In the genomic region with DNA sequence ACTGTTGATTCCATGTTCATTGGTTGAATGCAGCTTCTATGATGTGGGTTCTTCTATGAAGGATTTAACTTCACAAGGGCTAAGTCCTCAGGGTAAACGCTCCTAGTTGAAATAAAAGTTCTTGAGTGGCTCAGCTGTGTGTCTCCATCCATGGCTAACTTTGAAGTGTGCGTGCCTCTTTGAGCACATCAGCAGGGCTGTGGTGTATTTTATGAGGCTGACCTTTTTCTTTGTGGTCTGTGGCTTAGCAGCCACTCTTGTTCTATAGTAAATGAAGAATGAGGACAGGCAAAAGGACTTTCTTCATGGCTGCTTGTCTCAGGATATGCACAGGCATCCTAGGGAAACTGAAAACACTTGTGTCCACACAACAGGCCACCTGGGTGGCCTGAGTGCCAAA, we compare ENCODE assay signal across 9 cellular contexts.
DNase-seq lines count a peak whose midpoint lies in the region; ATAC-seq and TF ChIP-seq lines count a peak whose summit lies in the region.
"Had no signal": no experiment of that assay in that cellular context is flagged by ENCODE, and none has a peak within 500 bp of the region (broad histone marks: within the 10 kb centered on the region; RNA-seq: fewer than 3 reads in every experiment).

No MANE protein-coding gene starts in this region.

- TF ChIP-seq CTCF in uterus (IDR thresholded peaks at IDR 0.05) = no peak

- intact Hi-C loops in activated naive CD4-positive, alpha-beta T cell treated with anti-CD3 and anti-CD28 coated beads for 36 hours (cut with micrococcal nuclease) = no loop called here
- intact Hi-C loops in uterus (cut with DNase I; ENCODE audit: low total_unique reads) = no loop called here

- peak; percentile 63 for ATAC-seq in GM18867 (IDR thresholded peaks at IDR 0.05; ENCODE audit: unreplicated experiment)
- ATAC-seq in HG02973 (IDR thresholded peaks at IDR 0.05; ENCODE audit: unreplicated experiment) = peak; percentile 65
- ATAC-seq in HG03045 (IDR thresholded peaks at IDR 0.05; ENCODE audit: unreplicated experiment) = no peak

- CTCF ChIA-PET in activated naive CD4-positive, alpha-beta T cell treated with anti-CD3 and anti-CD28 coated beads for 36 hours (lab: Charles Lee) = no interaction called here

- no peaks in the 10 kb centered on the region for H3K4me1 ChIP-seq in uterus
- H3K4me1 ChIP-seq: stomach had no signal

- no peaks in the 10 kb centered on the region for H3K36me3 Mint-ChIP-seq in activated naive CD4-positive, alpha-beta T cell treated with anti-CD3 and anti-CD28 coated beads for 36 hours (ENCODE audit: low read depth)

- H3K4me3 ChIP-seq in uterus = no peak overlapping the region
- H3K4me3 ChIP-seq: stomach had no signal

- H3K9me3 Mint-ChIP-seq in activated naive CD4-positive, alpha-beta T cell treated with anti-CD3 and anti-CD28 coated beads for 36 hours = peaks cover 9% of the 10 kb centered on the region

- no peaks in the 10 kb centered on the region for H3K9me3 ChIP-seq in uterus

- no peaks in the 10 kb centered on the region for H3K36me3 ChIP-seq in uterus
- H3K36me3 ChIP-seq: stomach had no signal

- no peak overlapping the region for H3K4me3 Mint-ChIP-seq in activated naive CD4-positive, alpha-beta T cell treated with anti-CD3 and anti-CD28 coated beads for 36 hours

- peak; percentile 28 to 75 for DNase-seq in NOMO-1 (lab: John Stamatoyannopoulos, UW; ENCODE audit: unreplicated experiment in 2 of 2)
- peak; percentile 24 for DNase-seq in renal cortical epithelial cell (ENCODE audit: low read depth)
- DNase-seq in HuH-7 (ENCODE audit: low spot score) = no peak
- DNase-seq in activated naive CD4-positive, alpha-beta T cell treated with anti-CD3 and anti-CD28 coated beads for 36 hours = no peak
- DNase-seq in uterus = no peak
- DNase-seq: stomach had no signal

- TF ChIP-seq POLR2A in uterus (IDR thresholded peaks at IDR 0.05) = no peak

- H3K27me3 ChIP-seq in uterus = no peaks in the 10 kb centered on the region
- H3K27me3 ChIP-seq: stomach had no signal

- no peak overlapping the region for H3K27ac Mint-ChIP-seq in activated naive CD4-positive, alpha-beta T cell treated with anti-CD3 and anti-CD28 coated beads for 36 hours

- H3K27ac ChIP-seq in uterus = no peak overlapping the region
- H3K27ac ChIP-seq: stomach had no signal

- H3K27me3 Mint-ChIP-seq in activated naive CD4-positive, alpha-beta T cell treated with anti-CD3 and anti-CD28 coated beads for 36 hours (ENCODE audit: low read depth) = no peaks in the 10 kb centered on the region

- H3K4me1 Mint-ChIP-seq in activated naive CD4-positive, alpha-beta T cell treated with anti-CD3 and anti-CD28 coated beads for 36 hours (ENCODE audit: low read depth) = no peaks in the 10 kb centered on the region

Comparison
In these comparisons a context has a peak if more than half of its experiments do, and no peak if none do; other contexts are left out.
1. DNase-seq: peak in NOMO-1 (2 of 2) and renal cortical epithelial cell (single experiment); none in HuH-7 (single experiment), activated naive CD4-positive, alpha-beta T cell treated with anti-CD3 and anti-CD28 coated beads for 36 hours (single experiment) and uterus (0 of 2).